ENCODE assay signal across 8 cellular contexts in genomic region chr3:71585891-71586809, GRCh38. TPM values are rescaled to one million over a fixed set of nuclear protein-coding genes. Genes with fewer than 3 reads are reported as not detected.
A peak's percentile ranks its signal among the peaks of the same experiment; 100 is the strongest.
DNase-seq lines count a peak whose midpoint lies in the region; ATAC-seq and TF ChIP-seq lines count a peak whose summit lies in the region.

No MANE protein-coding gene starts in this region.

- no peaks in the 10 kb centered on the region for H3K27me3 Mint-ChIP-seq in activated T-helper 17 cell treated with anti-CD3 and anti-CD28 coated beads, Interleukin-2, amount 50 U/mL, for 72 hours
- peaks cover 6% of the 10 kb centered on the region for H3K27me3 Mint-ChIP-seq in glutamatergic neuron (ENCODE audit: unreplicated experiment)

- H3K27ac ChIP-seq in testis = peak overlapping the region in 1 of 2 donors; percentile 18

- H3K9me3 Mint-ChIP-seq in activated T-helper 17 cell treated with anti-CD3 and anti-CD28 coated beads, Interleukin-2, amount 50 U/mL, for 72 hours = no peaks in the 10 kb centered on the region
- H3K9me3 Mint-ChIP-seq in glutamatergic neuron (ENCODE audit: unreplicated experiment) = peaks cover 3% of the 10 kb centered on the region

- peak overlapping the region; percentile 94 for H3K4me3 Mint-ChIP-seq in activated T-helper 17 cell treated with anti-CD3 and anti-CD28 coated beads, Interleukin-2, amount 50 U/mL, for 72 hours
- H3K4me3 Mint-ChIP-seq in glutamatergic neuron (ENCODE audit: unreplicated experiment) = no peak overlapping the region

- no peaks in the 10 kb centered on the region for H3K27me3 ChIP-seq in testis

- peaks cover 19% of the 10 kb centered on the region for H3K4me1 Mint-ChIP-seq in activated T-helper 17 cell treated with anti-CD3 and anti-CD28 coated beads, Interleukin-2, amount 50 U/mL, for 72 hours
- peaks cover 3% of the 10 kb centered on the region for H3K4me1 Mint-ChIP-seq in glutamatergic neuron (ENCODE audit: low read depth, unreplicated experiment)

- no peak overlapping the region for H3K27ac Mint-ChIP-seq in activated T-helper 17 cell treated with anti-CD3 and anti-CD28 coated beads, Interleukin-2, amount 50 U/mL, for 72 hours
- no peak overlapping the region for H3K27ac Mint-ChIP-seq in glutamatergic neuron (ENCODE audit: unreplicated experiment)

- no peaks in the 10 kb centered on the region for H3K9me3 ChIP-seq in testis

- no peak overlapping the region for H3K4me3 ChIP-seq in testis

- peak; percentile 77 for TF ChIP-seq RAD21 in Ishikawa (IDR thresholded peaks at IDR 0.05; ENCODE audit: low read depth)

- TF ChIP-seq CTCF in glutamatergic neuron (IDR thresholded peaks at IDR 0.05; ENCODE audit: partially characterized antibody, unreplicated experiment) (peak; percentile 67), testis (IDR thresholded peaks at IDR 0.05) (peak; percentile 33 to 72 (median 40))

- WGBS in testis, 2 donors = 34 to 38% methylated on average over 7 of the region's 7 CpGs

- ATAC-seq in activated T-helper 17 cell treated with anti-CD3 and anti-CD28 coated beads, Interleukin-2, amount 50 U/mL, for 72 hours (replicated peaks) = no peak
- ATAC-seq in GM18519 (IDR thresholded peaks at IDR 0.05; ENCODE audit: low FRiP score, unreplicated experiment) = no peak
- ATAC-seq in HG03457 (IDR thresholded peaks at IDR 0.05; ENCODE audit: unreplicated experiment) = no peak

- peak; percentile 44 for DNase-seq in SHP77 treated with DMSO at 0.1 percent for 48 hours (lab: John Stamatoyannopoulos, UW)
- DNase-seq in SHP77 (lab: John Stamatoyannopoulos, UW) = no peak
- no peak for DNase-seq in glutamatergic neuron
- DNase-seq in testis = no peak

- no peaks in the 10 kb centered on the region for H3K36me3 ChIP-seq in testis (ENCODE audit: low read depth, missing control alignments)

- no peak for TF ChIP-seq EP300 in Ishikawa (IDR thresholded peaks at IDR 0.05; ENCODE audit: borderline replicate concordance)

- intact Hi-C loops in testis (cut with DNase I; ENCODE audit: low total_unique reads) = no loop called here

- no peak for TF ChIP-seq POLR2A in testis (IDR thresholded peaks at IDR 0.05)

- peaks cover 6% of the 10 kb centered on the region for H3K4me1 ChIP-seq in testis

- peaks cover 29% of the 10 kb centered on the region for H3K36me3 Mint-ChIP-seq in activated T-helper 17 cell treated with anti-CD3 and anti-CD28 coated beads, Interleukin-2, amount 50 U/mL, for 72 hours (ENCODE audit: low read depth)
- no peaks in the 10 kb centered on the region for H3K36me3 Mint-ChIP-seq in glutamatergic neuron (ENCODE audit: unreplicated experiment)

TF ChIP-seq in Ishikawa, 13 proteins besides CTCF, POLR2A, EP300 and RAD21:
- no peak for TF ChIP-seq USF1 (IDR thresholded peaks at IDR 0.05)
- TF ChIP-seq YY1 (IDR thresholded peaks at IDR 0.05; ENCODE audit: low read depth) = no peak
- TF ChIP-seq EGR1 (IDR thresholded peaks at IDR 0.05) = no peak
- no peak for TF ChIP-seq REST (IDR thresholded peaks at IDR 0.05; ENCODE audit: low read depth)

RNA-seq across cellular contexts. Expression of gene FOXP1, which starts 2.6 kb away (rescaled TPM):
- 100 to 1,000 TPM; 101 to 171 TPM for total RNA-seq in activated T-helper 17 cell treated with anti-CD3 and anti-CD28 coated beads, Interleukin-2, amount 50 U/mL, for 72 hours
- total RNA-seq in glutamatergic neuron (ENCODE audit: unreplicated experiment) = 31.1 TPM
- total RNA-seq in testis = 100 to 1,000 TPM in 1 of 2 donors, 10 to 100 TPM in 1; 75.9 to 105 TPM
- 37.8 TPM for polyA plus RNA-seq in testis (ENCODE audit: insufficient read depth, low read depth, low replicate concordance)
